ENCODE assay signal across 16 cellular contexts in genomic region chr9:90271707-90272106, GRCh38.
A peak's percentile ranks its signal among the peaks of the same experiment; 100 is the strongest.
DNase-seq lines count a peak whose midpoint lies in the region; ATAC-seq and TF ChIP-seq lines count a peak whose summit lies in the region.
"Had no signal": no experiment of that assay in that cellular context is flagged by ENCODE, and none has a peak within 500 bp of the region (broad histone marks: within the 10 kb centered on the region; RNA-seq: fewer than 3 reads in every experiment).

No MANE protein-coding gene starts in this region.

- no peak for TF ChIP-seq CTCF in lower leg skin (IDR thresholded peaks at IDR 0.05)

- DNase-seq in NCI-H1105 (lab: John Stamatoyannopoulos, UW) (peak; percentile 11), NCI-H69 (lab: John Stamatoyannopoulos, UW) (peak; percentile 87), left lobe of liver (ENCODE audit: low spot score) (no peak), lower leg skin (ENCODE audit: low spot score in 2 of 2) (no peak), NCI-H446 (lab: John Stamatoyannopoulos, UW) (no peak)
- no peak for DNase-seq in stimulated activated naive CD8-positive, alpha-beta T cell treated with anti-CD3 and anti-CD28 coated beads, Interleukin-15, Interleukin-2, amounts not matched to agents 100 U/mL and 50 U/mL, for 24 hours
- DNase-seq: C1 segment of cervical spinal cord; CD4-positive, alpha-beta memory T cell; COR-L47; DMS153; DND-41; GDM1; GM23248; H7; HCEC 1CT had no signal

- no peak for TF ChIP-seq POLR2A in lower leg skin (IDR thresholded peaks at IDR 0.05)

- intact Hi-C loops in lower leg skin (cut with DNase I; ENCODE audit: low total_unique reads), result no loop called here

- peak; percentile 47 for ATAC-seq in left lobe of liver
- no peak for ATAC-seq in stimulated activated naive CD8-positive, alpha-beta T cell treated with anti-CD3 and anti-CD28 coated beads, Interleukin-15, Interleukin-2, amounts not matched to agents 100 U/mL and 50 U/mL, for 24 hours
- ATAC-seq: GM12878 had no signal

- no peak overlapping the region for H3K4me3 ChIP-seq in lower leg skin (ENCODE audit: low read depth, poor library complexity, severe bottlenecking)
- H3K4me3 ChIP-seq: GM12878, GM23248 had no signal

- 50 to 59% methylated on average over 5 of the region's 5 CpGs for WGBS in lower leg skin, 2 donors

Comparison
In these comparisons a context has a peak if more than half of its experiments do, and no peak if none do; other contexts are left out.
1. DNase-seq: peak in NCI-H1105 (single experiment) and NCI-H69 (single experiment); none in left lobe of liver (single experiment), lower leg skin (0 of 2), stimulated activated naive CD8-positive, alpha-beta T cell treated with anti-CD3 and anti-CD28 coated beads, Interleukin-15, Interleukin-2, amounts not matched to agents 100 U/mL and 50 U/mL, for 24 hours (single experiment) and NCI-H446 (0 of 2).